In genomic region chr1:113467991-113468390, GRCh38 we compare ENCODE assay signal across 25 cellular contexts.
DNase-seq lines count a peak whose midpoint lies in the region; ATAC-seq, FAIRE-seq and TF ChIP-seq lines count a peak whose summit lies in the region.
"Had no signal": no experiment of that assay in that cellular context is flagged by ENCODE, and none has a peak within 500 bp of the region (broad histone marks: within the 10 kb centered on the region; RNA-seq: fewer than 3 reads in every experiment).

No MANE protein-coding gene starts in this region.

- H3K79me2 ChIP-seq in K562 (ENCODE audit: control insufficient read depth, insufficient read depth, low read length): no peaks in the 10 kb centered on the region

- no peak for TF ChIP-seq CTCF in K562 (IDR thresholded peaks at IDR 0.05 in 2 of 3, conservative IDR thresholded peaks at IDR 0.05 in 1 of 3; ENCODE audit: insufficient read depth in 2 of 3, low read depth in 1 of 3, low read length in 3 of 3)

- H3K9me1 ChIP-seq in K562 (ENCODE audit: control insufficient read depth, insufficient read depth, low read length): no peaks in the 10 kb centered on the region

- in situ Hi-C loops in K562 (cut with MboI): no loop called here

- no peak for TF ChIP-seq EP300 in K562 (IDR thresholded peaks at IDR 0.05; ENCODE audit: low read length)

- no peak for TF ChIP-seq POLR2A in K562 (conservative IDR thresholded peaks at IDR 0.05)

- no peak overlapping the region for H3K4ac ChIP-seq in mesenchymal stem cell (ENCODE audit: low read depth in 1 of 2, low read length in 2 of 2)

- peaks cover 6% of the 10 kb centered on the region for H3K36me3 Mint-ChIP-seq in natural killer cell treated with Interleukin-12 subunit alpha and Interleukin-12 subunit beta and Interleukin-15 and Interleukin-18, amount 100 ng/mL, for 72 hours
- H3K36me3 Mint-ChIP-seq in activated CD4-positive, alpha-beta T cell treated with anti-CD3 and anti-CD28 coated beads, Interleukin-2, amount 10 ng/mL, durations not matched to agents 7 days and 5 days (ENCODE audit: low read depth): peaks cover 2% of the 10 kb centered on the region
- H3K36me3 Mint-ChIP-seq: CD14-positive monocyte; CD4-positive, CD25-positive, alpha-beta regulatory T cell had no signal

- no peaks in the 10 kb centered on the region for H4K20me1 ChIP-seq in K562 (replicated peaks; ENCODE audit: control insufficient read depth, insufficient read depth, low read length)
- H4K20me1 ChIP-seq: BLaER1 had no signal

- no peak overlapping the region for H3K9ac ChIP-seq in K562 (ENCODE audit: insufficient read depth in 1 of 2, low read depth in 2 of 2, low read length in 2 of 2)
- H3K9ac ChIP-seq in mesenchymal stem cell (ENCODE audit: low read length): no peak overlapping the region
- H3K9ac ChIP-seq: BLaER1 had no signal

- CTCF ChIA-PET in K562 (lab: Yijun Ruan, JAX; ENCODE audit: low intra/inter-chr PET ratio): no interaction called here
- CTCF ChIA-PET in activated CD4-positive, alpha-beta T cell treated with anti-CD3 and anti-CD28 coated beads, Interleukin-2, amount 10 ng/mL, durations not matched to agents 7 days and 5 days (lab: Charles Lee): no interaction called here

- no peak overlapping the region for H3K23ac ChIP-seq in mesenchymal stem cell (ENCODE audit: low read length in 2 of 2)

- H3K36me3 ChIP-seq in K562 (ENCODE audit: control insufficient read depth, insufficient read depth, low read length) (no peaks in the 10 kb centered on the region), mesenchymal stem cell (ENCODE audit: control insufficient read depth in 1 of 2, insufficient read depth in 2 of 2, low read depth in 1 of 2, low read length in 2 of 2) (no peaks in the 10 kb centered on the region)
- H3K36me3 ChIP-seq: BLaER1 had no signal

- no peaks in the 10 kb centered on the region for H3K4me1 Mint-ChIP-seq in natural killer cell treated with Interleukin-12 subunit alpha and Interleukin-12 subunit beta and Interleukin-15 and Interleukin-18, amount 100 ng/mL, for 72 hours (ENCODE audit: low read depth in 2 of 2)
- no peaks in the 10 kb centered on the region for H3K4me1 Mint-ChIP-seq in activated CD4-positive, alpha-beta T cell treated with anti-CD3 and anti-CD28 coated beads, Interleukin-2, amount 10 ng/mL, durations not matched to agents 7 days and 5 days
- H3K4me1 Mint-ChIP-seq: CD14-positive monocyte; CD4-positive, alpha-beta memory T cell; CD4-positive, CD25-positive, alpha-beta regulatory T cell; CD8-positive, alpha-beta memory T cell had no signal

- H3K4me3 Mint-ChIP-seq in natural killer cell treated with Interleukin-12 subunit alpha and Interleukin-12 subunit beta and Interleukin-15 and Interleukin-18, amount 100 ng/mL, for 72 hours: no peak overlapping the region
- no peak overlapping the region for H3K4me3 Mint-ChIP-seq in activated CD4-positive, alpha-beta T cell treated with anti-CD3 and anti-CD28 coated beads, Interleukin-2, amount 10 ng/mL, durations not matched to agents 7 days and 5 days
- H3K4me3 Mint-ChIP-seq: CD14-positive monocyte; CD4-positive, CD25-positive, alpha-beta regulatory T cell; CD8-positive, alpha-beta memory T cell had no signal

- H3K27ac ChIP-seq in K562 (ENCODE audit: extremely low read depth, low read depth, low read length) (no peak overlapping the region), mesenchymal stem cell (ENCODE audit: low read length, poor library complexity, severe bottlenecking) (no peak overlapping the region)
- H3K27ac ChIP-seq: BLaER1 had no signal

- no peak overlapping the region for H3K27ac Mint-ChIP-seq in natural killer cell treated with Interleukin-12 subunit alpha and Interleukin-12 subunit beta and Interleukin-15 and Interleukin-18, amount 100 ng/mL, for 72 hours
- H3K27ac Mint-ChIP-seq in activated CD4-positive, alpha-beta T cell treated with anti-CD3 and anti-CD28 coated beads, Interleukin-2, amount 10 ng/mL, durations not matched to agents 7 days and 5 days: no peak overlapping the region
- H3K27ac Mint-ChIP-seq: CD14-positive monocyte; CD4-positive, alpha-beta memory T cell; CD4-positive, CD25-positive, alpha-beta regulatory T cell; CD8-positive, alpha-beta memory T cell had no signal

- H4K91ac ChIP-seq in mesenchymal stem cell (ENCODE audit: low read length): no peak overlapping the region

- H2BK15ac ChIP-seq in mesenchymal stem cell (ENCODE audit: low read depth, poor library complexity, severe bottlenecking): no peak overlapping the region

- no TSS peak for BruUV-seq in K562 (replicated peaks; lab: Mats Ljungman, UMichigan)

- H4K8ac ChIP-seq in mesenchymal stem cell (ENCODE audit: low read length): no peak overlapping the region

- DNase-seq in K562 (ENCODE audit: extremely low read depth in 1 of 4, low spot score in 3 of 4) (no peak), mesenchymal stem cell (no peak), HPDE6-E6E7 (ENCODE audit: extremely low spot score) (no peak)
- no peak for DNase-seq in natural killer cell treated with Interleukin-12 subunit alpha and Interleukin-12 subunit beta and Interleukin-15 and Interleukin-18, amount 100 ng/mL, for 72 hours (ENCODE audit: low spot score)
- DNase-seq in activated CD4-positive, alpha-beta T cell treated with anti-CD3 and anti-CD28 coated beads, Interleukin-2, amount 10 ng/mL, durations not matched to agents 7 days and 5 days: no peak
- DNase-seq: 8988T; ACHN; BE2C; C1 segment of cervical spinal cord; CD4-positive, alpha-beta memory T cell; CD4-positive, CD25-positive, alpha-beta regulatory T cell; CD8-positive, alpha-beta memory T cell; COR-L47; DMS 273 treated with DMSO at 0.1 percent for 48 hours; DMS153; DMS53; DMS79; DND-41; EL; GDM1 had no signal

- H3K4me2 ChIP-seq in K562 (ENCODE audit: insufficient read depth, low read length): no peak overlapping the region
- H3K4me2 ChIP-seq in mesenchymal stem cell (ENCODE audit: low read length, poor library complexity, severe bottlenecking): no peak overlapping the region
- H3K4me2 ChIP-seq: BLaER1 had no signal

- H3K79me1 ChIP-seq in mesenchymal stem cell (replicated peaks; ENCODE audit: low read length, poor library complexity, severe bottlenecking): peaks cover 9% of the 10 kb centered on the region

- H2AK5ac ChIP-seq in mesenchymal stem cell (ENCODE audit: low read length, severe bottlenecking): no peak overlapping the region

- H3K4me1 ChIP-seq in K562 (replicated peaks in 1 of 2; ENCODE audit: control insufficient read depth in 2 of 2, insufficient read depth in 2 of 2, low read length in 2 of 2) (no peaks in the 10 kb centered on the region), mesenchymal stem cell (ENCODE audit: control insufficient read depth, insufficient read depth, low read depth, low read length) (no peaks in the 10 kb centered on the region)
- H3K4me1 ChIP-seq: BE2C, BLaER1 had no signal

- H2BK120ac ChIP-seq in mesenchymal stem cell (ENCODE audit: low read depth, low read length): no peak overlapping the region

- no peak overlapping the region for H2BK12ac ChIP-seq in mesenchymal stem cell (ENCODE audit: low read length in 2 of 2)

- H3K14ac ChIP-seq in mesenchymal stem cell (ENCODE audit: low read length in 2 of 2): no peak overlapping the region

- POLR2A ChIA-PET in K562 (lab: Yijun Ruan, JAX): no interaction called here
- POLR2A ChIA-PET in activated CD4-positive, alpha-beta T cell treated with anti-CD3 and anti-CD28 coated beads, Interleukin-2, amount 10 ng/mL, durations not matched to agents 7 days and 5 days (lab: Charles Lee): no interaction called here

- H3K9me3 ChIP-seq in K562 (replicated peaks; ENCODE audit: control insufficient read depth, insufficient read depth, low read depth, low read length): no peaks in the 10 kb centered on the region
- H3K9me3 ChIP-seq in mesenchymal stem cell (ENCODE audit: control insufficient read depth, low read length): peaks cover 30% of the 10 kb centered on the region
- H3K9me3 ChIP-seq: BE2C had no signal

- H3K27me3 ChIP-seq in K562 (ENCODE audit: control insufficient read depth in 2 of 2, insufficient read depth in 2 of 2, low read length in 2 of 2) (no peaks in the 10 kb centered on the region), mesenchymal stem cell (ENCODE audit: control insufficient read depth in 1 of 2, insufficient read depth in 1 of 2, low read length in 2 of 2) (no peaks in the 10 kb centered on the region)
- H3K27me3 ChIP-seq: BE2C, BLaER1 had no signal

- intact Hi-C loops in K562 (cut with micrococcal nuclease): no loop called here

- H3K18ac ChIP-seq in mesenchymal stem cell (ENCODE audit: low read depth in 1 of 2, low read length in 2 of 2): no peak overlapping the region

- FAIRE-seq in K562 (lab: Jason Lieb, UNC): no peak
- FAIRE-seq: A204.1, GM12878, GM18507 had no signal

- TF ChIP-seq RAD21 in K562 (CRISPR knock-in tag; conservative IDR thresholded peaks at IDR 0.05 in 1 of 2, IDR thresholded peaks at IDR 0.05 in 1 of 2): no peak

- H2AFZ ChIP-seq in K562 (ENCODE audit: low read depth, low read length) (no peak overlapping the region), mesenchymal stem cell (ENCODE audit: low read depth, low read length) (no peak overlapping the region)

- peaks cover 3 to 24% of the 10 kb centered on the region in 2 donors for H3K27me3 Mint-ChIP-seq in natural killer cell treated with Interleukin-12 subunit alpha and Interleukin-12 subunit beta and Interleukin-15 and Interleukin-18, amount 100 ng/mL, for 72 hours
- no peaks in the 10 kb centered on the region for H3K27me3 Mint-ChIP-seq in activated CD4-positive, alpha-beta T cell treated with anti-CD3 and anti-CD28 coated beads, Interleukin-2, amount 10 ng/mL, durations not matched to agents 7 days and 5 days
- H3K27me3 Mint-ChIP-seq: CD4-positive, alpha-beta memory T cell had no signal

- H3K4me3 ChIP-seq in K562 (no peak overlapping the region), mesenchymal stem cell (ENCODE audit: insufficient read depth in 1 of 2, low read depth in 1 of 2, low read length in 2 of 2) (no peak overlapping the region)
- H3K4me3 ChIP-seq: BLaER1, GM12878 had no signal

- no peak for ATAC-seq in K562
- ATAC-seq in natural killer cell treated with Interleukin-12 subunit alpha and Interleukin-12 subunit beta and Interleukin-15 and Interleukin-18, amount 100 ng/mL, for 72 hours: no peak
- ATAC-seq: GM12878 had no signal

- peak overlapping the region; percentile 19 for H2BK5ac ChIP-seq in mesenchymal stem cell (ENCODE audit: low read depth, low read length, poor library complexity, severe bottlenecking)

- peaks cover 13% of the 10 kb centered on the region for H3K9me3 Mint-ChIP-seq in natural killer cell treated with Interleukin-12 subunit alpha and Interleukin-12 subunit beta and Interleukin-15 and Interleukin-18, amount 100 ng/mL, for 72 hours
- H3K9me3 Mint-ChIP-seq in activated CD4-positive, alpha-beta T cell treated with anti-CD3 and anti-CD28 coated beads, Interleukin-2, amount 10 ng/mL, durations not matched to agents 7 days and 5 days: peaks cover 13% of the 10 kb centered on the region

TF ChIP-seq in K562, 482 proteins besides CTCF, POLR2A, EP300 and RAD21:
- peak; percentile 95 for TF ChIP-seq ZNF507 (tag; conservative IDR thresholded peaks at IDR 0.05)
- no peak for TF ChIP-seq ZNF316 (IDR thresholded peaks at IDR 0.05)
